ENCODE assay signal across 9 cellular contexts in genomic region chr6:16681260-16681873, GRCh38.
DNase-seq lines count a peak whose midpoint lies in the region; ATAC-seq and TF ChIP-seq lines count a peak whose summit lies in the region.
"Had no signal": no experiment of that assay in that cellular context is flagged by ENCODE, and none has a peak within 500 bp of the region (broad histone marks: within the 10 kb centered on the region; RNA-seq: fewer than 3 reads in every experiment).

No MANE protein-coding gene starts in this region.

- no peak overlapping the region for H2BK15ac ChIP-seq in neuronal stem cell (ENCODE audit: low read length)

- no peak overlapping the region for H2BK12ac ChIP-seq in neuronal stem cell (ENCODE audit: low read length)

- no peak overlapping the region for H2AFZ ChIP-seq in neuronal stem cell (ENCODE audit: low read length)

- no peak overlapping the region for H2BK120ac ChIP-seq in neuronal stem cell (ENCODE audit: low read depth, low read length)

- no peak overlapping the region for H3K4me2 ChIP-seq in neuronal stem cell (ENCODE audit: insufficient read depth, low read length, poor library complexity, severe bottlenecking)

- H3K14ac ChIP-seq in neuronal stem cell (ENCODE audit: low read length): no peak overlapping the region

- no peak overlapping the region for H3K18ac ChIP-seq in neuronal stem cell (ENCODE audit: low read length)

- no peaks in the 10 kb centered on the region for H3K79me1 ChIP-seq in neuronal stem cell (ENCODE audit: low read depth, low read length)

- intact Hi-C loops in heart left ventricle (cut with DNase I): no loop called here
- intact Hi-C loops in left ventricle myocardium superior (cut with micrococcal nuclease): no loop called here

- H4K8ac ChIP-seq in neuronal stem cell (ENCODE audit: low read depth, low read length): no peak overlapping the region

- no peak for TF ChIP-seq POLR2A in heart left ventricle (IDR thresholded peaks at IDR 0.05)

- H3K27me3 ChIP-seq in heart left ventricle (no peaks in the 10 kb centered on the region), right atrium auricular region (no peaks in the 10 kb centered on the region), neuronal stem cell (ENCODE audit: control insufficient read depth in 3 of 3, insufficient read depth in 3 of 3, low read depth in 1 of 3, low read length in 3 of 3) (no peaks in the 10 kb centered on the region)

- no peak overlapping the region for H3K9ac ChIP-seq in neuronal stem cell (ENCODE audit: low read depth, low read length, poor library complexity)

- H3K27ac ChIP-seq in heart left ventricle: peak overlapping the region in 2 of 12 donors; percentile 13 to 29
- H3K27ac ChIP-seq in right atrium auricular region: no peak overlapping the region
- H3K27ac ChIP-seq in neuronal stem cell (replicated peaks; ENCODE audit: low read length): no peak overlapping the region

- 72 to 77% (median 73%) methylated on average over 8 of the region's 8 CpGs for WGBS in heart left ventricle, 4 donors
- no CpG with 5 or more reads among the region's 8 CpGs for WGBS in neuronal stem cell (ENCODE audit: extremely low coverage in 2 of 2, insufficient read length in 2 of 2, insufficient replicate concordance in 1 of 2), 2 donors

- DNase-seq in heart left ventricle: peak in 2 of 5 donors; percentile 45 to 66
- no peak for DNase-seq in right atrium auricular region (ENCODE audit: low spot score)
- DNase-seq in SW480 (ENCODE audit: low spot score): peak; percentile 95
- DNase-seq in left ventricle myocardium superior: peak; percentile 53
- DNase-seq in HT-29 (ENCODE audit: low spot score): no peak
- no peak for DNase-seq in NCI-H1436 treated with DMSO at 0.1 percent for 48 hours (lab: John Stamatoyannopoulos, UW)
- no peak for DNase-seq in neuronal stem cell (ENCODE audit: low spot score)
- DNase-seq: NCI-H1105 treated with DMSO at 0.1 percent for 48 hours had no signal

- ATAC-seq in heart left ventricle: peak in 3 of 4 donors; percentile 66 to 86 (median 84)
- peak; percentile 77 for ATAC-seq in left ventricle myocardium superior
- ATAC-seq in GM21717 (IDR thresholded peaks at IDR 0.05; ENCODE audit: unreplicated experiment): no peak

- H4K91ac ChIP-seq in neuronal stem cell (ENCODE audit: low read depth, low read length, poor library complexity): no peak overlapping the region

- no peak overlapping the region for H3K4ac ChIP-seq in neuronal stem cell (ENCODE audit: low read length)

- H2AK5ac ChIP-seq in neuronal stem cell (ENCODE audit: low read depth, low read length): no peak overlapping the region

- no peak for TF ChIP-seq CTCF in heart left ventricle (IDR thresholded peaks at IDR 0.05)
- TF ChIP-seq CTCF in right atrium auricular region (IDR thresholded peaks at IDR 0.05): no peak

- peaks cover 0 to 63% (median 17%) of the 10 kb centered on the region in 12 donors for H3K4me1 ChIP-seq in heart left ventricle
- H3K4me1 ChIP-seq in right atrium auricular region: peaks cover 0 to 36% of the 10 kb centered on the region in 2 donors
- peaks cover 9 to 13% of the 10 kb centered on the region in 2 donors for H3K4me1 ChIP-seq in neuronal stem cell (ENCODE audit: control insufficient read depth in 2 of 2, insufficient read depth in 1 of 2, low read depth in 1 of 2, low read length in 2 of 2)

- no peak overlapping the region for H3K23ac ChIP-seq in neuronal stem cell (ENCODE audit: low read depth, low read length, poor library complexity)

- H3K9me3 ChIP-seq in heart left ventricle: no peaks in the 10 kb centered on the region
- no peaks in the 10 kb centered on the region for H3K9me3 ChIP-seq in right atrium auricular region
- H3K9me3 ChIP-seq in neuronal stem cell (replicated peaks in 1 of 2; ENCODE audit: control insufficient read depth in 2 of 2, insufficient read depth in 1 of 2, low read depth in 1 of 2, low read length in 2 of 2): no peaks in the 10 kb centered on the region

- no peak overlapping the region for H3K4me3 ChIP-seq in heart left ventricle
- no peak overlapping the region for H3K4me3 ChIP-seq in right atrium auricular region
- no peak overlapping the region for H3K4me3 ChIP-seq in neuronal stem cell (ENCODE audit: low read length in 2 of 2)

- H3K36me3 ChIP-seq in heart left ventricle (peaks cover 0 to 7% (median 0%) of the 10 kb centered on the region in 9 donors), right atrium auricular region (no peaks in the 10 kb centered on the region), neuronal stem cell (replicated peaks in 1 of 2; ENCODE audit: control insufficient read depth in 2 of 2, insufficient read depth in 2 of 2, low read length in 2 of 2) (no peaks in the 10 kb centered on the region)

- no peak overlapping the region for H2BK5ac ChIP-seq in neuronal stem cell (ENCODE audit: low read length)

Comparison
In these comparisons a context has a peak if more than half of its experiments do, and no peak if none do; other contexts are left out.
1. DNase-seq: peak in SW480 (single experiment) and left ventricle myocardium superior (single experiment); none in right atrium auricular region (single experiment), HT-29 (single experiment), NCI-H1436 treated with DMSO at 0.1 percent for 48 hours (single experiment) and neuronal stem cell (single experiment).